In genomic region chr10:59072038-59072437, GRCh38 we compare ENCODE assay signal across 29 cellular contexts.
DNase-seq lines count a peak whose midpoint lies in the region; ATAC-seq, FAIRE-seq and TF ChIP-seq lines count a peak whose summit lies in the region.
"Had no signal": no experiment of that assay in that cellular context is flagged by ENCODE, and none has a peak within 500 bp of the region (broad histone marks: within the 10 kb centered on the region; RNA-seq: fewer than 3 reads in every experiment).

No MANE protein-coding gene starts in this region.

- peaks cover 27% of the 10 kb centered on the region for H3K4me1 ChIP-seq in hepatocyte (ENCODE audit: insufficient read depth)
- H3K4me1 ChIP-seq: SJSA1 had no signal

- H3K4me2 ChIP-seq in hepatocyte: no peak overlapping the region
- H3K4me2 ChIP-seq: PC-9 had no signal

- H2AFZ ChIP-seq in hepatocyte: no peak overlapping the region
- H2AFZ ChIP-seq: PC-9 had no signal

- DNase-seq in LHCN-M2 (ENCODE audit: low read depth) (peak; percentile 21), bronchial epithelial cell (ENCODE audit: low read depth) (peak; percentile 82), hepatocyte (ENCODE audit: low spot score) (no peak), renal cortical epithelial cell (ENCODE audit: low read depth) (peak; percentile 69), progenitor cell of endocrine pancreas (ENCODE audit: low spot score, unreplicated experiment) (no peak), hepatic stellate cell (ENCODE audit: low spot score) (no peak)
- DNase-seq: Caco-2; CD8-positive, alpha-beta T cell; DMS 273 treated with DMSO at 0.1 percent for 48 hours; DMS79; EL; GDM1; Kasumi-1; MG63; NCI-H1105 treated with DMSO at 0.1 percent for 48 hours; NCI-H146; NCI-H2029; NCI-H446; NCI-H526; NCI-H82; NK-92 treated with Interleukin-12 subunit alpha and Interleukin-12 subunit beta, amount 100 ng/mL, for 24 hours; PC-9; Right ventricle myocardium superior had no signal

- WGBS in hepatocyte (ENCODE audit: low lambda C conversion rate, missing lambda C conversion rate): 91% methylated on average over 1 of the region's 1 CpG

- FAIRE-seq in bronchial epithelial cell (lab: Jason Lieb, UNC): no peak
- FAIRE-seq: GM12891 had no signal

- H3K4me1 Mint-ChIP-seq in progenitor cell of endocrine pancreas (ENCODE audit: low read depth): no peaks in the 10 kb centered on the region

- H3K27me3 Mint-ChIP-seq in progenitor cell of endocrine pancreas: no peaks in the 10 kb centered on the region

- H3K4me3 Mint-ChIP-seq in progenitor cell of endocrine pancreas (ENCODE audit: low read depth): no peak overlapping the region
- H3K4me3 Mint-ChIP-seq: CD8-positive, alpha-beta T cell had no signal

- no peaks in the 10 kb centered on the region for H3K9me2 ChIP-seq in hepatocyte (replicated peaks; ENCODE audit: insufficient read depth)

- no peaks in the 10 kb centered on the region for H3K9me3 Mint-ChIP-seq in progenitor cell of endocrine pancreas (ENCODE audit: low read depth)

- H3K27ac ChIP-seq in hepatocyte: peak overlapping the region; percentile 56
- H3K27ac ChIP-seq: C4-2B, HL-60, PC-9, SJSA1 had no signal

- H3K27me3 ChIP-seq in bronchial epithelial cell (ENCODE audit: control insufficient read depth, insufficient read depth, low read length): no peaks in the 10 kb centered on the region
- no peaks in the 10 kb centered on the region for H3K27me3 ChIP-seq in hepatocyte
- H3K27me3 ChIP-seq: MG63, SJSA1 had no signal

- no peak overlapping the region for H3K27ac Mint-ChIP-seq in progenitor cell of endocrine pancreas
- H3K27ac Mint-ChIP-seq: CD8-positive, alpha-beta T cell had no signal

- no peaks in the 10 kb centered on the region for H3K36me3 ChIP-seq in bronchial epithelial cell (ENCODE audit: control insufficient read depth, insufficient read depth, low read length)
- H3K36me3 ChIP-seq in hepatocyte (replicated peaks; ENCODE audit: insufficient read depth, low read depth): no peaks in the 10 kb centered on the region
- H3K36me3 ChIP-seq: MG63, SJSA1 had no signal

- H3K4me3 ChIP-seq in bronchial epithelial cell (ENCODE audit: low read depth, low read length) (no peak overlapping the region), hepatocyte (no peak overlapping the region)
- H3K4me3 ChIP-seq: MG63, PC-9, SJSA1 had no signal

- no peaks in the 10 kb centered on the region for H3K36me3 Mint-ChIP-seq in progenitor cell of endocrine pancreas (ENCODE audit: insufficient read depth)
- H3K36me3 Mint-ChIP-seq: CD8-positive, alpha-beta T cell had no signal

- ATAC-seq in HG02973 (IDR thresholded peaks at IDR 0.05; ENCODE audit: unreplicated experiment): no peak
- ATAC-seq: CD8-positive, alpha-beta T cell; HCT116 had no signal

- H3K9me3 ChIP-seq in hepatocyte (ENCODE audit: low read depth): no peaks in the 10 kb centered on the region
- H3K9me3 ChIP-seq: Caco-2, MG63, SJSA1 had no signal

- no peak for TF ChIP-seq CTCF in bronchial epithelial cell (IDR thresholded peaks at IDR 0.05; ENCODE audit: insufficient read depth, low read length, severe bottlenecking)
- TF ChIP-seq CTCF in hepatocyte (IDR thresholded peaks at IDR 0.05; ENCODE audit: poor library complexity): no peak
- TF ChIP-seq CTCF in progenitor cell of endocrine pancreas (IDR thresholded peaks at IDR 0.05; ENCODE audit: unreplicated experiment): no peak

- H4K20me1 ChIP-seq in hepatocyte (ENCODE audit: insufficient read depth, poor library complexity, severe bottlenecking): no peaks in the 10 kb centered on the region

- no peaks in the 10 kb centered on the region for H3K79me2 ChIP-seq in hepatocyte

Comparison
In these comparisons a context has a peak if more than half of its experiments do, and no peak if none do; other contexts are left out.
1. DNase-seq: peak in LHCN-M2 (single experiment), bronchial epithelial cell (single experiment) and renal cortical epithelial cell (single experiment); none in hepatocyte (single experiment), progenitor cell of endocrine pancreas (single experiment) and hepatic stellate cell (single experiment).